Comparison of ENCODE assay signal across 8 cellular contexts in genomic region chr21:32613436-32614043, GRCh38. TPM values are rescaled to one million over a fixed set of nuclear protein-coding genes. Genes with fewer than 3 reads are reported as not detected.
DNase-seq lines count a peak whose midpoint lies in the region; ATAC-seq, FAIRE-seq and TF ChIP-seq lines count a peak whose summit lies in the region.

No MANE protein-coding gene starts in this region.

- H3K4me1 ChIP-seq in cardiac muscle cell (ENCODE audit: low read depth) (no peaks in the 10 kb centered on the region), K562 (replicated peaks in 1 of 2; ENCODE audit: control insufficient read depth in 2 of 2, insufficient read depth in 2 of 2, low read length in 2 of 2) (peaks cover 0 to 21% of the 10 kb centered on the region in 2 experiments; a peak in 4 of 5 replicates), mesendoderm (ENCODE audit: control insufficient read depth, low read depth, low read length) (no peaks in the 10 kb centered on the region), urinary bladder (ENCODE audit: insufficient read depth) (no peaks in the 10 kb centered on the region)

- ATAC-seq in left cardiac atrium = no peak
- peak; percentile 19 for ATAC-seq in K562
- ATAC-seq in HG03571 (IDR thresholded peaks at IDR 0.05; ENCODE audit: unreplicated experiment) = no peak
- ATAC-seq in HG02678 (IDR thresholded peaks at IDR 0.05; ENCODE audit: unreplicated experiment) = no peak

- H3K4ac ChIP-seq in mesendoderm (ENCODE audit: low read depth, low read length) = no peak overlapping the region

- no peak overlapping the region for H2BK120ac ChIP-seq in mesendoderm (ENCODE audit: low read depth, low read length)

- FAIRE-seq in K562 (lab: Jason Lieb, UNC) (peak; percentile 52), HTR-8/SVneo (lab: Jason Lieb, UNC) (no peak)

- 0% methylated on average over 16 of the region's 16 CpGs for WGBS in K562 (ENCODE audit: insufficient coverage, low coverage, missing lambda C conversion rate)
- no CpG with 5 or more reads among the region's 16 CpGs for WGBS in mesendoderm (ENCODE audit: extremely low coverage, insufficient coverage, low lambda C conversion rate)
- WGBS in urinary bladder = 71% methylated on average over 16 of the region's 16 CpGs

- H2BK15ac ChIP-seq in mesendoderm (replicated peaks; ENCODE audit: low read depth) = no peak overlapping the region

- TF ChIP-seq RAD21 in K562 (CRISPR knock-in tag; conservative IDR thresholded peaks at IDR 0.05 in 1 of 2, IDR thresholded peaks at IDR 0.05 in 1 of 2) = no peak

- peaks cover 32% of the 10 kb centered on the region for H3K79me2 ChIP-seq in K562 (ENCODE audit: control insufficient read depth, insufficient read depth, low read length)
- peaks cover 6% of the 10 kb centered on the region for H3K79me2 ChIP-seq in mesendoderm (ENCODE audit: control insufficient read depth, insufficient read depth, low read length)

- no peak overlapping the region for H2AK5ac ChIP-seq in mesendoderm (ENCODE audit: low read length)

- intact Hi-C loops in left cardiac atrium (cut with DNase I) (no loop called here), K562 (cut with micrococcal nuclease) (loop anchor here (5.0 kb wide), 2 partner anchors 159 to 221 kb away; partner anchors contain the start of genes PAXBP1 and URB1)

- TF ChIP-seq POLR2A in K562 (conservative IDR thresholded peaks at IDR 0.05) = no peak

- H4K20me1 ChIP-seq in K562 (replicated peaks; ENCODE audit: control insufficient read depth, insufficient read depth, low read length) = no peaks in the 10 kb centered on the region

- in situ Hi-C loops in K562 (cut with MboI) = no loop called here

- peak; percentile 63; the same call in 1 of the 2 replicates for TF ChIP-seq EP300 in K562 (IDR thresholded peaks at IDR 0.05; ENCODE audit: low read length)

- no peak overlapping the region for H4K5ac ChIP-seq in mesendoderm (ENCODE audit: low read length)

- BruUV-seq in K562 (replicated peaks; lab: Mats Ljungman, UMichigan) = no TSS peak

- peak overlapping the region; percentile 8 for H3K56ac ChIP-seq in mesendoderm (ENCODE audit: low read length)

- H3K9ac ChIP-seq in K562 (ENCODE audit: insufficient read depth in 1 of 2, low read depth in 2 of 2, low read length in 2 of 2) (peak overlapping the region; percentile 93 to 96), mesendoderm (ENCODE audit: low read length) (peak overlapping the region; percentile 87)

- POLR2A ChIA-PET in K562 (lab: Yijun Ruan, JAX) = interaction anchor here (2.1 to 3.2 kb wide), 2 partner anchors 12 kb away, joined by 7 to 13 read pairs; no protein-coding TSS in a partner anchor

- peak overlapping the region; percentile 100 for H2AFZ ChIP-seq in K562 (ENCODE audit: low read depth, low read length)

- H3K27ac ChIP-seq in cardiac muscle cell = peak overlapping the region; percentile 94
- H3K27ac ChIP-seq in K562 (ENCODE audit: extremely low read depth, low read depth, low read length) = peak overlapping the region; percentile 96
- H3K27ac ChIP-seq in mesendoderm (ENCODE audit: low read depth, low read length) = no peak overlapping the region
- no peak overlapping the region for H3K27ac ChIP-seq in urinary bladder (ENCODE audit: low read depth)

- TF ChIP-seq CTCF in cardiac muscle cell (IDR thresholded peaks at IDR 0.05; ENCODE audit: low read depth, low read length) = no peak
- TF ChIP-seq CTCF in K562 (IDR thresholded peaks at IDR 0.05 in 2 of 3, conservative IDR thresholded peaks at IDR 0.05 in 1 of 3; ENCODE audit: insufficient read depth in 2 of 3, low read depth in 1 of 3, low read length in 3 of 3) = no peak

- H3K4me2 ChIP-seq in K562 (ENCODE audit: insufficient read depth, low read length) (peak overlapping the region; percentile 98), mesendoderm (ENCODE audit: low read length) (no peak overlapping the region)

- H2BK5ac ChIP-seq in mesendoderm (ENCODE audit: low read length) = no peak overlapping the region

- H3K27me3 ChIP-seq in cardiac muscle cell (no peaks in the 10 kb centered on the region), K562 (ENCODE audit: control insufficient read depth in 2 of 2, insufficient read depth in 2 of 2, low read length in 2 of 2) (no peaks in the 10 kb centered on the region), mesendoderm (ENCODE audit: insufficient read depth, low read length, poor library complexity) (no peaks in the 10 kb centered on the region)

- CTCF ChIA-PET in K562 (lab: Yijun Ruan, JAX; ENCODE audit: low intra/inter-chr PET ratio) = no interaction called here

- H3K36me3 ChIP-seq in cardiac muscle cell (no peaks in the 10 kb centered on the region), K562 (ENCODE audit: control insufficient read depth, insufficient read depth, low read length) (peaks cover 20% of the 10 kb centered on the region), mesendoderm (ENCODE audit: control insufficient read depth, insufficient read depth, low read length) (no peaks in the 10 kb centered on the region), urinary bladder (ENCODE audit: insufficient read depth) (no peaks in the 10 kb centered on the region)

- H4K8ac ChIP-seq in mesendoderm (ENCODE audit: low read depth, low read length) = no peak overlapping the region

- H3K9me1 ChIP-seq in K562 (ENCODE audit: control insufficient read depth, insufficient read depth, low read length) = peaks cover 4% of the 10 kb centered on the region

- H3K9me3 ChIP-seq in cardiac muscle cell (ENCODE audit: low read depth) = no peaks in the 10 kb centered on the region
- H3K9me3 ChIP-seq in K562 (replicated peaks; ENCODE audit: control insufficient read depth, insufficient read depth, low read depth, low read length) = no peaks in the 10 kb centered on the region

- H3K23ac ChIP-seq in mesendoderm (ENCODE audit: low read length) = no peak overlapping the region

- peak overlapping the region; percentile 69 for H3K4me3 ChIP-seq in cardiac muscle cell
- H3K4me3 ChIP-seq in K562 = peak overlapping the region; percentile 89
- no peak overlapping the region for H3K4me3 ChIP-seq in mesendoderm (ENCODE audit: low read length)
- H3K4me3 ChIP-seq in urinary bladder (ENCODE audit: low read depth, low read length) = peak overlapping the region; percentile 67

- DNase-seq in cardiac muscle cell (ENCODE audit: low read depth in 1 of 2, low spot score in 1 of 2) (no peak), left cardiac atrium (no peak), K562 (ENCODE audit: extremely low read depth in 1 of 4, low spot score in 3 of 4) (peak in 2 of 4 experiments; percentile 31 to 75), mesendoderm (no peak), HTR-8/SVneo (ENCODE audit: insufficient read length, low spot score) (no peak)

- peaks cover 3% of the 10 kb centered on the region for H3K79me1 ChIP-seq in mesendoderm (ENCODE audit: low read length)

- no peak overlapping the region for H3K18ac ChIP-seq in mesendoderm (ENCODE audit: low read length)

TF ChIP-seq in K562, 482 proteins besides CTCF, POLR2A, EP300 and RAD21 (continues in another document):
- peak; percentile 13 for TF ChIP-seq DACH1 (IDR thresholded peaks at IDR 0.05; ENCODE audit: partially characterized antibody)

RNA-seq across cellular contexts. Expression of gene CFAP298, which starts 1.4 kb away (rescaled TPM):
- 45.2 and 52.1 TPM in 2 replicates for total RNA-seq in cardiac muscle cell
- polyA plus RNA-seq in cardiac muscle cell = 56.2 and 57.1 TPM in 2 replicates
- total RNA-seq in left cardiac atrium = 10 to 100 TPM; 18.5 to 24.0 TPM
- total RNA-seq in K562 (2011; cell fraction: chromatin; rRNA removed; ENCODE audit: low replicate concordance) = 50.0 and 58.7 TPM in 2 replicates
- 38.8 and 40.5 TPM in 2 replicates for total RNA-seq in K562 (2011; cell fraction: nucleolus; rRNA removed)
- 45.3 and 53.1 TPM in 2 replicates for total RNA-seq in K562 (2011; cell fraction: nucleoplasm; rRNA removed)
- total RNA-seq in K562 (2014; rRNA removed) = 165 and 178 TPM in 2 replicates
- total RNA-seq in K562 (2014; rRNA removed; fragmentation: Illumina TruSeq; extraction: Trizol) = 78.6 and 88.5 TPM in 2 replicates
- total RNA-seq in K562 (2015; rRNA removed; fragmentation: Illumina TruSeq; extraction: Trizol) = 86.3 and 90.5 TPM in 2 replicates
- 119 and 121 TPM in 2 replicates for total RNA-seq in K562 (2021)
- polyA plus RNA-seq in K562 (2011; rRNA removed) = 61.8 and 70.0 TPM in 2 replicates
- polyA plus RNA-seq in K562 (2011; cell fraction: cytosol; rRNA removed) = 36.8 and 74.4 TPM in 2 replicates
- 66.3 and 77.5 TPM in 2 replicates for polyA plus RNA-seq in K562 (2011; cell fraction: nucleus; rRNA removed)
- 96.3 and 133 TPM in 2 replicates for polyA plus RNA-seq in K562 (2012)
- polyA plus RNA-seq in K562 (2014; fragmentation: Illumina TruSeq; extraction: Trizol) = 89.7 and 92.9 TPM in 2 replicates
- polyA plus RNA-seq in K562 (2014; fragmentation: Nextera tagmentation; extraction: Ambion mirVana) = 10 to 100 TPM; 31.4 to 43.5 TPM
- polyA plus RNA-seq in K562 (2014; rRNA removed) = 135 and 139 TPM in 2 replicates
- polyA minus RNA-seq in K562 (2011; rRNA and poly(A)+ RNA removed) = 23.8 and 24.0 TPM in 2 replicates
- 23.1 and 27.0 TPM in 2 replicates for polyA minus RNA-seq in K562 (2011; cell fraction: cytosol; rRNA and poly(A)+ RNA removed)
- 15.8 and 23.3 TPM in 2 replicates for polyA minus RNA-seq in K562 (2011; cell fraction: nucleus; rRNA and poly(A)+ RNA removed)
- 103 TPM for polyA plus RNA-seq in mesendoderm (2013, experiment 1 of 2)
- polyA plus RNA-seq in mesendoderm (2013, experiment 2 of 2) = 106 TPM
- total RNA-seq in urinary bladder = 16.7 TPM
- polyA plus RNA-seq in urinary bladder = 39.4 TPM

RNA-seq across cellular contexts. Expression of gene TCP10L, which starts 28.2 kb away (rescaled TPM):
- total RNA-seq in cardiac muscle cell (1.5 and 1.8 TPM in 2 replicates), left cardiac atrium (1 to 10 TPM; 1.9 to 2.6 TPM), K562 (2014; rRNA removed) (1.2 TPM in 1 of 2 replicates, not detected in the other), K562 (2014; rRNA removed; fragmentation: Illumina TruSeq; extraction: Trizol) (0.77 and 0.91 TPM in 2 replicates), K562 (2015; rRNA removed; fragmentation: Illumina TruSeq; extraction: Trizol) (0.53 and 0.87 TPM in 2 replicates), K562 (2021) (0.49 and 0.58 TPM in 2 replicates), urinary bladder (0.53 TPM)
- polyA plus RNA-seq in cardiac muscle cell (4.5 and 4.7 TPM in 2 replicates), K562 (2011; rRNA removed) (0.19 and 0.38 TPM in 2 replicates), K562 (2014; fragmentation: Illumina TruSeq; extraction: Trizol) (0.21 and 0.34 TPM in 2 replicates), K562 (2014; fragmentation: Nextera tagmentation; extraction: Ambion mirVana) (under 1 TPM; 0.56 to 0.68 TPM), K562 (2014; rRNA removed) (0.76 TPM in 1 of 2 replicates, not detected in the other), urinary bladder (0.76 TPM)
- total RNA-seq in K562 (2011; cell fraction: chromatin; rRNA removed; ENCODE audit: low replicate concordance) = 0.30 and 0.55 TPM in 2 replicates
- not detected in 2 replicates for total RNA-seq in K562 (2011; cell fraction: nucleolus; rRNA removed)
- total RNA-seq in K562 (2011; cell fraction: nucleoplasm; rRNA removed) = 0.37 TPM in 1 of 2 replicates, not detected in the other
- polyA plus RNA-seq in K562 (2011; cell fraction: cytosol; rRNA removed) = 0.18 and 0.22 TPM in 2 replicates
- 0.25 TPM in 1 of 2 replicates, not detected in the other for polyA plus RNA-seq in K562 (2011; cell fraction: nucleus; rRNA removed)
- polyA plus RNA-seq in K562 (2012) = 0.89 and 3.0 TPM in 2 replicates
- polyA minus RNA-seq in K562 (2011; rRNA and poly(A)+ RNA removed) = 0.39 TPM in 2 replicates
- polyA minus RNA-seq in K562 (2011; cell fraction: cytosol; rRNA and poly(A)+ RNA removed) = not detected in 2 replicates
- polyA minus RNA-seq in K562 (2011; cell fraction: nucleus; rRNA and poly(A)+ RNA removed) = 0.22 TPM in 1 of 2 replicates, not detected in the other
- 0.22 TPM for polyA plus RNA-seq in mesendoderm (2013, experiment 1 of 2)
- 0.29 TPM for polyA plus RNA-seq in mesendoderm (2013, experiment 2 of 2)

Comparison
In these comparisons a context has a peak if more than half of its experiments do, and no peak if none do; other contexts are left out.
1. H3K27ac ChIP-seq: peak in cardiac muscle cell (single experiment) and K562 (single experiment); none in mesendoderm (single experiment) and urinary bladder (single experiment).